ENCODE assay signal across 16 cellular contexts in genomic region chr1:115680730-115681111, GRCh38. TPM values are rescaled to one million over a fixed set of nuclear protein-coding genes. Genes with fewer than 3 reads are reported as not detected.
DNase-seq lines count a peak whose midpoint lies in the region; ATAC-seq and TF ChIP-seq lines count a peak whose summit lies in the region.
"Had no signal": no experiment of that assay in that cellular context is flagged by ENCODE, and none has a peak within 500 bp of the region (broad histone marks: within the 10 kb centered on the region; RNA-seq: fewer than 3 reads in every experiment).

No MANE protein-coding gene starts in this region.

- H3K36me3 ChIP-seq in OCI-LY3 (replicated peaks; ENCODE audit: low read depth, low read length) (no peaks in the 10 kb centered on the region), gastrocnemius medialis (no peaks in the 10 kb centered on the region)

- intact Hi-C loops in left ventricle myocardium superior (cut with micrococcal nuclease): no loop called here
- intact Hi-C loops in gastrocnemius medialis (cut with DNase I; ENCODE audit: low total_unique reads): no loop called here

- no peaks in the 10 kb centered on the region for H3K79me2 ChIP-seq in OCI-LY3 (ENCODE audit: low read length)

- DNase-seq in epithelial cell of prostate (ENCODE audit: low read depth, low spot score): no peak
- no peak for DNase-seq in left ventricle myocardium superior
- DNase-seq in gastrocnemius medialis: peak; percentile 25 to 42
- DNase-seq in progenitor cell of endocrine pancreas (ENCODE audit: low spot score, unreplicated experiment): no peak
- no peak for DNase-seq in effector memory CD8-positive, alpha-beta T cell
- no peak for DNase-seq in foreskin fibroblast
- DNase-seq: CD4-positive, CD25-positive, alpha-beta regulatory T cell; HCEC 1CT; Kasumi-1; NCI-H1417; NCI-H2029; NCI-H2171 treated with DMSO at 0.1 percent for 48 hours; NCI-H510A treated with DMSO at 0.1 percent for 48 hours; OCI-M1 had no signal

- H3K4me3 ChIP-seq in OCI-LY3 (ENCODE audit: low read length) (no peak overlapping the region), gastrocnemius medialis (no peak overlapping the region), foreskin fibroblast (ENCODE audit: low read depth in 1 of 2, low read length in 2 of 2) (no peak overlapping the region)

- no peak overlapping the region for H2AFZ ChIP-seq in OCI-LY3 (ENCODE audit: low read depth, low read length)

- H3K4me1 ChIP-seq in OCI-LY3 (ENCODE audit: low read length): 0 out of 2 replicates have a peak, but pooled peaks cover 5% of the 10 kb centered on the region
- peaks cover 22 to 29% of the 10 kb centered on the region in 2 donors for H3K4me1 ChIP-seq in gastrocnemius medialis

- no peak for TF ChIP-seq POLR2A in gastrocnemius medialis (IDR thresholded peaks at IDR 0.05)

- ATAC-seq in left ventricle myocardium superior (peak; percentile 77), gastrocnemius medialis (peak; percentile 91 to 93), GM18519 (IDR thresholded peaks at IDR 0.05; ENCODE audit: low FRiP score, unreplicated experiment) (no peak)
- ATAC-seq in effector memory CD8-positive, alpha-beta T cell (replicated peaks): no peak

- H3K9ac ChIP-seq in OCI-LY3 (ENCODE audit: low read length): no peak overlapping the region

- H4K20me1 ChIP-seq in OCI-LY3 (ENCODE audit: insufficient read depth, low read length): no peaks in the 10 kb centered on the region

- H3K27ac ChIP-seq in OCI-LY3 (ENCODE audit: low read length) (no peak overlapping the region), epithelial cell of prostate (peak overlapping the region; percentile 51), gastrocnemius medialis (peak overlapping the region in 1 of 4 donors; percentile 42)

- H3K9me3 ChIP-seq in OCI-LY3 (ENCODE audit: insufficient read depth, low read length): no peaks in the 10 kb centered on the region
- no peaks in the 10 kb centered on the region for H3K9me3 ChIP-seq in gastrocnemius medialis

- H3K27me3 ChIP-seq in OCI-LY3 (ENCODE audit: low read depth, low read length): no peaks in the 10 kb centered on the region
- H3K27me3 ChIP-seq in gastrocnemius medialis: no peaks in the 10 kb centered on the region

- in situ Hi-C loops in gastrocnemius medialis (cut with MboI; ENCODE audit: low sequenced_read_pairs in 4 of 4): no loop called here

- TF ChIP-seq CTCF in OCI-LY3 (IDR thresholded peaks at IDR 0.05; ENCODE audit: low read depth, low read length) (no peak), gastrocnemius medialis (IDR thresholded peaks at IDR 0.05 in 4 of 5, conservative IDR thresholded peaks at IDR 0.05 in 1 of 5) (no peak), progenitor cell of endocrine pancreas (IDR thresholded peaks at IDR 0.05; ENCODE audit: unreplicated experiment) (no peak), foreskin fibroblast (IDR thresholded peaks at IDR 0.05; ENCODE audit: low read depth, low read length) (no peak)

- peaks cover 8% of the 10 kb centered on the region for H3K36me3 Mint-ChIP-seq in progenitor cell of endocrine pancreas (ENCODE audit: insufficient read depth)
- peaks cover 6% of the 10 kb centered on the region for H3K36me3 Mint-ChIP-seq in effector memory CD8-positive, alpha-beta T cell (ENCODE audit: insufficient read depth)

- no peaks in the 10 kb centered on the region for H3K9me3 Mint-ChIP-seq in progenitor cell of endocrine pancreas (ENCODE audit: low read depth)
- H3K9me3 Mint-ChIP-seq in effector memory CD8-positive, alpha-beta T cell: no peaks in the 10 kb centered on the region

- H3K27me3 Mint-ChIP-seq in progenitor cell of endocrine pancreas: no peaks in the 10 kb centered on the region
- no peaks in the 10 kb centered on the region for H3K27me3 Mint-ChIP-seq in effector memory CD8-positive, alpha-beta T cell
- H3K27me3 Mint-ChIP-seq: CD4-positive, CD25-positive, alpha-beta regulatory T cell had no signal

- H3K4me2 ChIP-seq in OCI-LY3 (ENCODE audit: low read length): peak overlapping the region; percentile 14; the same call in 1 of the 2 replicates

- peaks cover 12% of the 10 kb centered on the region for H3K4me1 Mint-ChIP-seq in progenitor cell of endocrine pancreas (ENCODE audit: low read depth)
- H3K4me1 Mint-ChIP-seq in effector memory CD8-positive, alpha-beta T cell (ENCODE audit: low read depth in 2 of 2): no peaks in the 10 kb centered on the region

- no peak overlapping the region for H3K4me3 Mint-ChIP-seq in progenitor cell of endocrine pancreas (ENCODE audit: low read depth)
- H3K4me3 Mint-ChIP-seq in effector memory CD8-positive, alpha-beta T cell: no peak overlapping the region
- H3K4me3 Mint-ChIP-seq: CD4-positive, CD25-positive, alpha-beta regulatory T cell had no signal

- no peak overlapping the region for H3K27ac Mint-ChIP-seq in progenitor cell of endocrine pancreas
- no peak overlapping the region for H3K27ac Mint-ChIP-seq in effector memory CD8-positive, alpha-beta T cell
- H3K27ac Mint-ChIP-seq: CD4-positive, CD25-positive, alpha-beta regulatory T cell had no signal

RNA-seq across cellular contexts. Expression of gene VANGL1, which starts 39.0 kb away (rescaled TPM):
- 5.5 TPM for total RNA-seq in left ventricle myocardium superior
- total RNA-seq in gastrocnemius medialis: 1 to 10 TPM in 3 of 4 donors, under 1 TPM in 1; 0.66 to 1.2 (median 1.1) TPM
- 22.9 and 25.8 TPM in 2 replicates for total RNA-seq in progenitor cell of endocrine pancreas

Comparison
In these comparisons a context has a peak if more than half of its experiments do, and no peak if none do; other contexts are left out.
1. DNase-seq: peak in gastrocnemius medialis (2 of 2); none in epithelial cell of prostate (single experiment), left ventricle myocardium superior (single experiment), progenitor cell of endocrine pancreas (single experiment), effector memory CD8-positive, alpha-beta T cell (0 of 3) and foreskin fibroblast (0 of 2).
2. ATAC-seq: peak in left ventricle myocardium superior (single experiment) and gastrocnemius medialis (2 of 2); none in GM18519 (single experiment) and effector memory CD8-positive, alpha-beta T cell (single experiment).